1 cellular context compared by ENCODE assay signal in the genomic region with DNA sequence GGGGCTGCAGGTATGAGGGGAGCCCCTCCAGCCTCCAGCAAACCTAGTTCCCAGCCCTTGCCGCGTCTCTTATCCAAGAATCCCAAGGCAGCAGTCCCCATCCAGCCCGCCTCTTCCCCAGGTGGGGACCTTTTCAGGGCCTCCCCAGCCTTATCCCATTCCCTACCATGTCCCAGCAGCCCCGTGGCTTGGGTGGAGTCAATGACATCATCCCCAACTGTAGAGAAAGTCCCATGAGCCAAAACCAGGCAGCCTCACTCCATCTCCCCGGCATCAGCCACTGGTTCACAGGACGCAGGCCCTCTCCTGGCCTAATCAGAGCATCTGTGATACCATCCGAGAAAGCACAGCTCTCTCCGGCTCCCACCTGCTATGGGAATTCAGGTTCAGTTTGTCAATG.
TF ChIP-seq lines count a peak whose summit lies in the region.

No MANE protein-coding gene starts in this region.

TF ChIP-seq in A549, 52 proteins besides CTCF, POLR2A, EP300 and RAD21 (continued from another document):
- TF ChIP-seq, protein P1, sequence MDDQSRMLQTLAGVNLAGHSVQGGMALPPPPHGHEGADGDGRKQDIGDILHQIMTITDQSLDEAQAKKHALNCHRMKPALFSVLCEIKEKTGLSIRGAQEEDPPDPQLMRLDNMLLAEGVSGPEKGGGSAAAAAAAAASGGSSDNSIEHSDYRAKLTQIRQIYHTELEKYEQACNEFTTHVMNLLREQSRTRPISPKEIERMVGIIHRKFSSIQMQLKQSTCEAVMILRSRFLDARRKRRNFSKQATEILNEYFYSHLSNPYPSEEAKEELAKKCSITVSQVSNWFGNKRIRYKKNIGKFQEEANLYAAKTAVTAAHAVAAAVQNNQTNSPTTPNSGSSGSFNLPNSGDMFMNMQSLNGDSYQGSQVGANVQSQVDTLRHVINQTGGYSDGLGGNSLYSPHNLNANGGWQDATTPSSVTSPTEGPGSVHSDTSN (IDR thresholded peaks at IDR 0.05), result no peak
- TF ChIP-seq ZNF302 (CRISPR knock-in tag; IDR thresholded peaks at IDR 0.05) (no peak), MAFK (IDR thresholded peaks at IDR 0.05; ENCODE audit: partially characterized antibody) (no peak), RARB (CRISPR knock-in tag; IDR thresholded peaks at IDR 0.05) (no peak), NR3C1 (IDR thresholded peaks at IDR 0.05) (no peak), SREBF2 (IDR thresholded peaks at IDR 0.05) (no peak), CBX2 (IDR thresholded peaks at IDR 0.05; ENCODE audit: borderline replicate concordance, low read depth) (no peak), FOSB (CRISPR knock-in tag; IDR thresholded peaks at IDR 0.05) (no peak), POLR2AphosphoS2 (conservative IDR thresholded peaks at IDR 0.05; ENCODE audit: low read length) (no peak), CBX8 (IDR thresholded peaks at IDR 0.05) (no peak), ZFP36 (IDR thresholded peaks at IDR 0.05; ENCODE audit: borderline replicate concordance, partially characterized antibody) (no peak), HEYL (CRISPR knock-in tag; IDR thresholded peaks at IDR 0.05) (no peak), TFCP2L1 (CRISPR knock-in tag; IDR thresholded peaks at IDR 0.05) (no peak)
- TF ChIP-seq, protein P2, sequence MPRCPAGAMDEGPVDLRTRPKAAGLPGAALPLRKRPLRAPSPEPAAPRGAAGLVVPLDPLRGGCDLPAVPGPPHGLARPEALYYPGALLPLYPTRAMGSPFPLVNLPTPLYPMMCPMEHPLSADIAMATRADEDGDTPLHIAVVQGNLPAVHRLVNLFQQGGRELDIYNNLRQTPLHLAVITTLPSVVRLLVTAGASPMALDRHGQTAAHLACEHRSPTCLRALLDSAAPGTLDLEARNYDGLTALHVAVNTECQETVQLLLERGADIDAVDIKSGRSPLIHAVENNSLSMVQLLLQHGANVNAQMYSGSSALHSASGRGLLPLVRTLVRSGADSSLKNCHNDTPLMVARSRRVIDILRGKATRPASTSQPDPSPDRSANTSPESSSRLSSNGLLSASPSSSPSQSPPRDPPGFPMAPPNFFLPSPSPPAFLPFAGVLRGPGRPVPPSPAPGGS (IDR thresholded peaks at IDR 0.05), result no peak
